Comparison of ENCODE assay signal across 16 cellular contexts in the genomic region with DNA sequence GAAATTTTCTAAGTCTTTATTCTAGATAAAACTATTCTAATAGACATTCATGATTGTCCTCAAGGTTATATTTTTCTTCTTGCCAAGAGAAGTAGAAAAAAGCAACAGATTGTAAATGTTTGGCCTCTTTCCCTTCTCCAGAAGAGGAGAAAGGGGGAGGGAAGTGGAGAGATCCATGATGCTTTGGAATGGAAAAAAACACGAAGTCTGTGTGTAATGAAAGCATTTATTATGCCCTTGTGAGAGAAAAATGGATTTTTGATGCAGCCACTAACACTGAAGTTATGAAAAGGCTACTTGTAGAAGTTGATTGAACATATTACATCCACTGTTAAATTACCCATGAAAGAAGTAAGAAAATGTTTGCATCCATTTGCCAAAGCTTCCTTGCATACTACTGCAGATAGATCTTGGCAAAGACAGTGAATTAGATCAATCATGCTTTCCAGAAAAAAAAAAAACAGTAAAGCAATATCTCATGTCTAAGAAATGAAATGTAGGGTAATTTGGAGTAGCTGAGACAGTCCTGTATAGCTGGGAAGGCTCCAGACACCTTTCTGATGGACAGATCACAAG.
"Had no signal": no experiment of that assay in that cellular context is flagged by ENCODE, and none has a peak within 500 bp of the region (broad histone marks: within the 10 kb centered on the region; RNA-seq: fewer than 3 reads in every experiment).

No MANE protein-coding gene starts in this region.

- DNase-seq: activated CD4-positive, alpha-beta T cell treated with anti-CD3 and anti-CD28 coated beads, Interleukin-2, amount 50 U/mL, for 1 hour; activated CD8-positive, alpha-beta memory T cell treated with anti-CD3 and anti-CD28 coated beads for 24 hours; activated naive CD4-positive, alpha-beta T cell treated with anti-CD3 and anti-CD28 coated beads for 36 hours; activated naive CD8-positive, alpha-beta T cell treated with anti-CD3 and anti-CD28 coated beads, Interleukin-2, amount 50 U/mL, for 24 hours; aorta; dermis blood vessel endothelial cell; left lung; mammary epithelial cell; naive B cell; small intestine; stimulated activated CD4-positive, alpha-beta T cell treated with anti-CD3 and anti-CD28 coated beads, Interleukin-4, amount 100 ng/mL, for 4 hours; stimulated activated CD8-positive, alpha-beta memory T cell treated with anti-CD3 and anti-CD28 coated beads, Interleukin-4, amount 100 ng/mL, for 48 hours; stimulated activated naive CD8-positive, alpha-beta T cell treated with anti-CD3 and anti-CD28 coated beads, Interleukin-15, Interleukin-2, amounts not matched to agents 100 U/mL and 50 U/mL, for 24 hours; T-cell; T-helper 9 cell; upper lobe of left lung had no signal
